In genomic region chr9:4297151-4297794, GRCh38 we compare ENCODE assay signal across 8 cellular contexts. TPM values are rescaled to one million over a fixed set of nuclear protein-coding genes. Genes with fewer than 3 reads are reported as not detected.
DNase-seq lines count a peak whose midpoint lies in the region; ATAC-seq and TF ChIP-seq lines count a peak whose summit lies in the region.

No MANE protein-coding gene starts in this region.

- TF ChIP-seq CTCF in fibroblast of the aortic adventitia (IDR thresholded peaks at IDR 0.05; ENCODE audit: insufficient read depth, low read length) (peak; percentile 62), tibial artery (IDR thresholded peaks at IDR 0.05) (peak in 1 of 2 experiments; percentile 46)

- H3K4me3 Mint-ChIP-seq in activated CD8-positive, alpha-beta memory T cell treated with anti-CD3 and anti-CD28 coated beads, Interleukin-2, amount 10 ng/mL, durations not matched to agents 7 days and 5 days: peak overlapping the region; percentile 85
- peak overlapping the region; percentile 95 for H3K4me3 Mint-ChIP-seq in activated T-helper 1 cell treated with anti-CD3 and anti-CD28 coated beads, Interleukin-12 subunit alpha, Interleukin-12 subunit beta, Interleukin-2, Interleukin-4 antibody, amounts not matched to agents 30 ng/mL and 10 ng/mL and 1 ng/mL, durations not matched to agents 14 hours and 24 hours and 36 hours
- H3K4me3 Mint-ChIP-seq in naive B cell: peak overlapping the region; percentile 74 to 91 (median 80)

- no peaks in the 10 kb centered on the region for H3K36me3 Mint-ChIP-seq in activated CD8-positive, alpha-beta memory T cell treated with anti-CD3 and anti-CD28 coated beads, Interleukin-2, amount 10 ng/mL, durations not matched to agents 7 days and 5 days
- peaks cover 7% of the 10 kb centered on the region for H3K36me3 Mint-ChIP-seq in activated T-helper 1 cell treated with anti-CD3 and anti-CD28 coated beads, Interleukin-12 subunit alpha, Interleukin-12 subunit beta, Interleukin-2, Interleukin-4 antibody, amounts not matched to agents 30 ng/mL and 10 ng/mL and 1 ng/mL, durations not matched to agents 14 hours and 24 hours and 36 hours (ENCODE audit: low read depth)
- H3K36me3 Mint-ChIP-seq in naive B cell: no peaks in the 10 kb centered on the region

- peaks cover 83% of the 10 kb centered on the region for H3K27me3 Mint-ChIP-seq in activated CD8-positive, alpha-beta memory T cell treated with anti-CD3 and anti-CD28 coated beads, Interleukin-2, amount 10 ng/mL, durations not matched to agents 7 days and 5 days
- peaks cover 42% of the 10 kb centered on the region for H3K27me3 Mint-ChIP-seq in activated T-helper 1 cell treated with anti-CD3 and anti-CD28 coated beads, Interleukin-12 subunit alpha, Interleukin-12 subunit beta, Interleukin-2, Interleukin-4 antibody, amounts not matched to agents 30 ng/mL and 10 ng/mL and 1 ng/mL, durations not matched to agents 14 hours and 24 hours and 36 hours (ENCODE audit: insufficient read depth)
- peaks cover 52 to 87% (median 81%) of the 10 kb centered on the region in 3 donors for H3K27me3 Mint-ChIP-seq in naive B cell

- H3K27me3 ChIP-seq in tibial artery: no peaks in the 10 kb centered on the region

- H3K4me3 ChIP-seq in fibroblast of the aortic adventitia (ENCODE audit: low read depth, low read length) (peak overlapping the region; percentile 95), tibial artery (peak overlapping the region; percentile 69 to 87)

- H3K9me3 Mint-ChIP-seq in activated CD8-positive, alpha-beta memory T cell treated with anti-CD3 and anti-CD28 coated beads, Interleukin-2, amount 10 ng/mL, durations not matched to agents 7 days and 5 days (ENCODE audit: low read depth): no peaks in the 10 kb centered on the region
- no peaks in the 10 kb centered on the region for H3K9me3 Mint-ChIP-seq in activated T-helper 1 cell treated with anti-CD3 and anti-CD28 coated beads, Interleukin-12 subunit alpha, Interleukin-12 subunit beta, Interleukin-2, Interleukin-4 antibody, amounts not matched to agents 30 ng/mL and 10 ng/mL and 1 ng/mL, durations not matched to agents 14 hours and 24 hours and 36 hours
- H3K9me3 Mint-ChIP-seq in naive B cell: no peaks in the 10 kb centered on the region

- H3K4me1 Mint-ChIP-seq in activated CD8-positive, alpha-beta memory T cell treated with anti-CD3 and anti-CD28 coated beads, Interleukin-2, amount 10 ng/mL, durations not matched to agents 7 days and 5 days: peaks cover 24% of the 10 kb centered on the region
- peaks cover 45% of the 10 kb centered on the region for H3K4me1 Mint-ChIP-seq in activated T-helper 1 cell treated with anti-CD3 and anti-CD28 coated beads, Interleukin-12 subunit alpha, Interleukin-12 subunit beta, Interleukin-2, Interleukin-4 antibody, amounts not matched to agents 30 ng/mL and 10 ng/mL and 1 ng/mL, durations not matched to agents 14 hours and 24 hours and 36 hours (ENCODE audit: low read depth)
- peaks cover 8 to 25% (median 21%) of the 10 kb centered on the region in 3 donors for H3K4me1 Mint-ChIP-seq in naive B cell

- H3K36me3 ChIP-seq in tibial artery: no peaks in the 10 kb centered on the region

- H3K27ac Mint-ChIP-seq in activated CD8-positive, alpha-beta memory T cell treated with anti-CD3 and anti-CD28 coated beads, Interleukin-2, amount 10 ng/mL, durations not matched to agents 7 days and 5 days: peak overlapping the region; percentile 10
- peak overlapping the region; percentile 91 for H3K27ac Mint-ChIP-seq in activated T-helper 1 cell treated with anti-CD3 and anti-CD28 coated beads, Interleukin-12 subunit alpha, Interleukin-12 subunit beta, Interleukin-2, Interleukin-4 antibody, amounts not matched to agents 30 ng/mL and 10 ng/mL and 1 ng/mL, durations not matched to agents 14 hours and 24 hours and 36 hours
- H3K27ac Mint-ChIP-seq in naive B cell: no peak overlapping the region

- CTCF ChIA-PET in activated CD8-positive, alpha-beta memory T cell treated with anti-CD3 and anti-CD28 coated beads, Interleukin-2, amount 10 ng/mL, durations not matched to agents 7 days and 5 days (lab: Charles Lee): interaction anchor here (2.2 kb wide), 1 partner anchor 18 kb away, joined by 6 read pairs; no protein-coding TSS in a partner anchor

- peak; percentile 35 for ATAC-seq in activated CD8-positive, alpha-beta memory T cell treated with anti-CD3 and anti-CD28 coated beads, Interleukin-2, amount 10 ng/mL, durations not matched to agents 7 days and 5 days
- ATAC-seq in HG02798 (IDR thresholded peaks at IDR 0.05; ENCODE audit: poor library complexity, unreplicated experiment) (peak; percentile 35), naive B cell (ENCODE audit: low read depth in 2 of 2) (no peak)

- no peaks in the 10 kb centered on the region for H3K9me3 ChIP-seq in tibial artery

- H3K27ac ChIP-seq in tibial artery: peak overlapping the region; percentile 96 to 97

- intact Hi-C loops in activated T-helper 1 cell treated with anti-CD3 and anti-CD28 coated beads, Interleukin-12 subunit alpha, Interleukin-12 subunit beta, Interleukin-2, Interleukin-4 antibody, amounts not matched to agents 30 ng/mL and 10 ng/mL and 1 ng/mL, durations not matched to agents 14 hours and 24 hours and 36 hours (cut with micrococcal nuclease): loop anchor here (1.0 to 5.0 kb wide), 6 partner anchors 42 to 1455 kb away; partner anchors contain the start of genes AK3 and PUM3
- intact Hi-C loops in tibial artery (cut with DNase I; ENCODE audit: low total_unique reads): loop anchor here (10.0 kb wide), 1 partner anchor 368 kb away; the partner anchor contains the start of genes PLPP6 and SPATA6L

- DNase-seq in activated CD8-positive, alpha-beta memory T cell treated with anti-CD3 and anti-CD28 coated beads, Interleukin-2, amount 10 ng/mL, durations not matched to agents 7 days and 5 days: peak; percentile 51
- no peak for DNase-seq in activated CD8-positive, alpha-beta memory T cell treated with anti-CD3 and anti-CD28 coated beads for 24 hours
- DNase-seq in NCI-H69 (lab: John Stamatoyannopoulos, UW) (peak; percentile 73), fibroblast of the aortic adventitia (ENCODE audit: low read depth) (peak; percentile 90), naive B cell (no peak), tibial artery (peak; percentile 89 to 93)
- DNase-seq in activated T-helper 1 cell treated with anti-CD3 and anti-CD28 coated beads, Interleukin-12 subunit alpha, Interleukin-12 subunit beta, Interleukin-2, Interleukin-4 antibody, amounts not matched to agents 30 ng/mL and 10 ng/mL and 1 ng/mL, durations not matched to agents 14 hours and 24 hours and 36 hours (ENCODE audit: low spot score): peak; percentile 11

- peaks cover 0 to 45% (median 17%) of the 10 kb centered on the region in 4 donors for H3K4me1 ChIP-seq in tibial artery

RNA-seq across cellular contexts. Expression of gene GLIS3, which starts 2.6 kb away (rescaled TPM):
- total RNA-seq in activated CD8-positive, alpha-beta memory T cell treated with anti-CD3 and anti-CD28 coated beads, Interleukin-2, amount 10 ng/mL, durations not matched to agents 7 days and 5 days: under 1 TPM in 1 of 2 experiments, not detected in 1; 0.30 TPM
- 3.3 and 4.0 TPM in 2 replicates for total RNA-seq in activated T-helper 1 cell treated with anti-CD3 and anti-CD28 coated beads, Interleukin-12 subunit alpha, Interleukin-12 subunit beta, Interleukin-2, Interleukin-4 antibody, amounts not matched to agents 30 ng/mL and 10 ng/mL and 1 ng/mL, durations not matched to agents 14 hours and 24 hours and 36 hours
- total RNA-seq in fibroblast of the aortic adventitia (ENCODE audit: low replicate concordance): 49.1 and 50.9 TPM in 2 replicates
- not detected for polyA plus RNA-seq in naive B cell (ENCODE audit: low read depth in 6 of 6)

Comparison
In these comparisons a context has a peak if more than half of its experiments do, and no peak if none do; other contexts are left out.
1. DNase-seq: peak in activated CD8-positive, alpha-beta memory T cell treated with anti-CD3 and anti-CD28 coated beads, Interleukin-2, amount 10 ng/mL, durations not matched to agents 7 days and 5 days (single experiment), NCI-H69 (single experiment), activated T-helper 1 cell treated with anti-CD3 and anti-CD28 coated beads, Interleukin-12 subunit alpha, Interleukin-12 subunit beta, Interleukin-2, Interleukin-4 antibody, amounts not matched to agents 30 ng/mL and 10 ng/mL and 1 ng/mL, durations not matched to agents 14 hours and 24 hours and 36 hours (single experiment), fibroblast of the aortic adventitia (single experiment) and tibial artery (2 of 2); none in activated CD8-positive, alpha-beta memory T cell treated with anti-CD3 and anti-CD28 coated beads for 24 hours (single experiment) and naive B cell (single experiment).
2. ATAC-seq: peak in activated CD8-positive, alpha-beta memory T cell treated with anti-CD3 and anti-CD28 coated beads, Interleukin-2, amount 10 ng/mL, durations not matched to agents 7 days and 5 days (single experiment) and HG02798 (single experiment); none in naive B cell (0 of 2).
3. H3K27ac Mint-ChIP-seq: peak in activated CD8-positive, alpha-beta memory T cell treated with anti-CD3 and anti-CD28 coated beads, Interleukin-2, amount 10 ng/mL, durations not matched to agents 7 days and 5 days (single experiment) and activated T-helper 1 cell treated with anti-CD3 and anti-CD28 coated beads, Interleukin-12 subunit alpha, Interleukin-12 subunit beta, Interleukin-2, Interleukin-4 antibody, amounts not matched to agents 30 ng/mL and 10 ng/mL and 1 ng/mL, durations not matched to agents 14 hours and 24 hours and 36 hours (single experiment); none in naive B cell (0 of 6).
4. Peak in every context shown above with its lines, with median percentiles within 50 percentile points of each other: H3K4me3 Mint-ChIP-seq.